ENCODE assay signal across 9 cellular contexts in genomic region chr20:43938932-43939761, GRCh38. TPM values are rescaled to one million over a fixed set of nuclear protein-coding genes. Genes with fewer than 3 reads are reported as not detected.
DNase-seq lines count a peak whose midpoint lies in the region; ATAC-seq, FAIRE-seq and TF ChIP-seq lines count a peak whose summit lies in the region.
"Had no signal": no experiment of that assay in that cellular context is flagged by ENCODE, and none has a peak within 500 bp of the region (broad histone marks: within the 10 kb centered on the region; RNA-seq: fewer than 3 reads in every experiment).

No MANE protein-coding gene starts in this region.

- no peak for TF ChIP-seq CTCF in bronchial epithelial cell (IDR thresholded peaks at IDR 0.05; ENCODE audit: insufficient read depth, low read length, severe bottlenecking)
- TF ChIP-seq CTCF in activated CD8-positive, alpha-beta T cell treated with anti-CD3 and anti-CD28 coated beads for 36 hours (IDR thresholded peaks at IDR 0.05): no peak

- H3K27ac ChIP-seq in BLaER1: no peak overlapping the region

- FAIRE-seq in bronchial epithelial cell (lab: Jason Lieb, UNC): peak; percentile 96

- H3K4me1 Mint-ChIP-seq in activated CD8-positive, alpha-beta T cell treated with anti-CD3 and anti-CD28 coated beads for 36 hours (ENCODE audit: low read depth): peaks cover 30% of the 10 kb centered on the region

- H3K9me3 ChIP-seq in BLaER1: no peaks in the 10 kb centered on the region

- H3K4me3 ChIP-seq in BLaER1 (no peak overlapping the region), bronchial epithelial cell (ENCODE audit: low read depth, low read length) (no peak overlapping the region)

- H3K4me3 Mint-ChIP-seq in activated CD8-positive, alpha-beta T cell treated with anti-CD3 and anti-CD28 coated beads for 36 hours: no peak overlapping the region

- H3K27me3 ChIP-seq in BLaER1 (no peaks in the 10 kb centered on the region), bronchial epithelial cell (ENCODE audit: control insufficient read depth, insufficient read depth, low read length) (peaks cover 1% of the 10 kb centered on the region)

- H3K36me3 ChIP-seq in BLaER1: no peaks in the 10 kb centered on the region
- H3K36me3 ChIP-seq in bronchial epithelial cell (ENCODE audit: control insufficient read depth, insufficient read depth, low read length): no peaks in the 10 kb centered on the region

- H3K27me3 Mint-ChIP-seq in activated CD8-positive, alpha-beta T cell treated with anti-CD3 and anti-CD28 coated beads for 36 hours: peaks cover 31% of the 10 kb centered on the region

- ATAC-seq in GM21825 (IDR thresholded peaks at IDR 0.05; ENCODE audit: unreplicated experiment): no peak
- ATAC-seq in activated CD8-positive, alpha-beta T cell treated with anti-CD3 and anti-CD28 coated beads for 36 hours: no peak

- DNase-seq in MV-4-11 (lab: John Stamatoyannopoulos, UW) (peak; percentile 97), bronchial epithelial cell (ENCODE audit: low read depth) (peak; percentile 95), medulla oblongata (ENCODE audit: extremely low spot score) (peak; percentile 35), UCSD-AML1 (lab: John Stamatoyannopoulos, UW; ENCODE audit: unreplicated experiment) (no peak), NCI-H82 (lab: John Stamatoyannopoulos, UW) (no peak)
- no peak for DNase-seq in activated CD8-positive, alpha-beta T cell treated with anti-CD3 and anti-CD28 coated beads for 36 hours
- DNase-seq: NCI-H1092 had no signal

- peak overlapping the region; percentile 79 for H3K4me2 ChIP-seq in BLaER1

- CTCF ChIA-PET in activated CD8-positive, alpha-beta T cell treated with anti-CD3 and anti-CD28 coated beads for 36 hours (lab: Charles Lee): interaction anchor here (1.1 kb wide), 1 partner anchor 189 kb away, joined by 3 read pairs; no protein-coding TSS in a partner anchor

- POLR2A ChIA-PET in activated CD8-positive, alpha-beta T cell treated with anti-CD3 and anti-CD28 coated beads for 36 hours (lab: Charles Lee): interaction anchor here (0.7 to 0.8 kb wide), 2 partner anchors 13 to 89 kb away, joined by 3 read pairs; no protein-coding TSS in a partner anchor

- H3K27ac Mint-ChIP-seq in activated CD8-positive, alpha-beta T cell treated with anti-CD3 and anti-CD28 coated beads for 36 hours: no peak overlapping the region

- peaks cover 19% of the 10 kb centered on the region; the same call in 1 of the 2 replicates for H4K20me1 ChIP-seq in BLaER1

- H3K36me3 Mint-ChIP-seq in activated CD8-positive, alpha-beta T cell treated with anti-CD3 and anti-CD28 coated beads for 36 hours (ENCODE audit: low read depth): no peaks in the 10 kb centered on the region

- H3K9ac ChIP-seq in BLaER1: no peak overlapping the region

- intact Hi-C loops in activated CD8-positive, alpha-beta T cell treated with anti-CD3 and anti-CD28 coated beads for 36 hours (cut with micrococcal nuclease): no loop called here

- H3K9me3 Mint-ChIP-seq in activated CD8-positive, alpha-beta T cell treated with anti-CD3 and anti-CD28 coated beads for 36 hours: no peaks in the 10 kb centered on the region

- H3K4me1 ChIP-seq in BLaER1: peaks cover 70% of the 10 kb centered on the region

RNA-seq across cellular contexts. Expression of gene TOX2, which starts 24.5 kb away (rescaled TPM):
- not detected in 2 replicates for total RNA-seq in bronchial epithelial cell
- total RNA-seq in activated CD8-positive, alpha-beta T cell treated with anti-CD3 and anti-CD28 coated beads for 36 hours: 1 to 10 TPM; 1.5 to 1.7 TPM

Comparison
In these comparisons a context has a peak if more than half of its experiments do, and no peak if none do; other contexts are left out.
1. DNase-seq: peak in MV-4-11 (single experiment), bronchial epithelial cell (single experiment) and medulla oblongata (single experiment); none in UCSD-AML1 (single experiment), NCI-H82 (single experiment) and activated CD8-positive, alpha-beta T cell treated with anti-CD3 and anti-CD28 coated beads for 36 hours (single experiment).